13 cellular contexts compared by ENCODE assay signal in genomic region chr9:109969559-109970237, GRCh38.
DNase-seq lines count a peak whose midpoint lies in the region; ATAC-seq, FAIRE-seq and TF ChIP-seq lines count a peak whose summit lies in the region.
"Had no signal": no experiment of that assay in that cellular context is flagged by ENCODE, and none has a peak within 500 bp of the region (broad histone marks: within the 10 kb centered on the region; RNA-seq: fewer than 3 reads in every experiment).

No MANE protein-coding gene starts in this region.

- H3K79me1 ChIP-seq in IMR-90 (ENCODE audit: low read depth in 1 of 2, low read length in 2 of 2): peaks cover 15 to 62% of the 10 kb centered on the region in 2 experiments
- no peaks in the 10 kb centered on the region for H3K79me1 ChIP-seq in H1 (ENCODE audit: low read depth, low read length)

- POLR2A ChIA-PET in CD4-positive, alpha-beta memory T cell (lab: Charles Lee; ENCODE audit: partially characterized antibody): interaction anchor here (0.7 to 2.2 kb wide), 4 partner anchors 11 to 869 kb away, joined by 3 to 9 read pairs (median 6); no protein-coding TSS in a partner anchor
- POLR2A ChIA-PET in IMR-90 (lab: Charles Lee; ENCODE audit: unreplicated experiment) (no interaction called here), H1 (lab: Charles Lee; ENCODE audit: partially characterized antibody) (no interaction called here)
- POLR2A ChIA-PET in naive thymus-derived CD8-positive, alpha-beta T cell (lab: Charles Lee): interaction anchor here (1.4 kb wide), 1 partner anchor 70 kb away, joined by 3 read pairs; no protein-coding TSS in a partner anchor

- H3K4me1 ChIP-seq in CD4-positive, alpha-beta memory T cell (ENCODE audit: insufficient read depth, low read length): peaks cover 49% of the 10 kb centered on the region
- H3K4me1 ChIP-seq in IMR-90 (ENCODE audit: control insufficient read depth, insufficient read depth, low read length) (peaks cover 24% of the 10 kb centered on the region), H1 (replicated peaks in 1 of 4; ENCODE audit: control insufficient read depth in 3 of 4, insufficient read depth in 4 of 4, low read length in 3 of 4) (no peaks in the 10 kb centered on the region; a peak in 1 of 7 replicates)

- CTCF ChIA-PET in CD4-positive, alpha-beta memory T cell (lab: Charles Lee; ENCODE audit: partially characterized antibody): interaction anchor here (0.9 to 3.7 kb wide), 3 partner anchors 36 to 66 kb away, joined by 3 to 21 read pairs (median 3); no protein-coding TSS in a partner anchor
- CTCF ChIA-PET in IMR-90 (lab: Yijun Ruan, JAX) (interaction anchor here (0.6 to 1.2 kb wide), 3 partner anchors 9 to 152 kb away, joined by 3 to 4 read pairs (median 3); no protein-coding TSS in a partner anchor), H1 (lab: Charles Lee; ENCODE audit: partially characterized antibody) (interaction anchor here (0.6 to 7.5 kb wide), 15 partner anchors 11 to 1442 kb away, joined by 3 to 61 read pairs (median 4); no protein-coding TSS in a partner anchor)

- intact Hi-C loops in CD4-positive, alpha-beta memory T cell (cut with micrococcal nuclease): loop anchor here (5.0 kb wide), 2 partner anchors 38 to 78 kb away; no protein-coding TSS in a partner anchor
- intact Hi-C loops in IMR-90 (cut with micrococcal nuclease) (loop anchor here (5.0 kb wide), 2 partner anchors 83 to 183 kb away; no protein-coding TSS in a partner anchor), head of caudate nucleus (cut with DNase I) (loop anchor here (10.0 kb wide), 1 partner anchor 95 kb away; no protein-coding TSS in a partner anchor)

- H2BK12ac ChIP-seq in H1 (ENCODE audit: low read depth, low read length): no peak overlapping the region

- no peaks in the 10 kb centered on the region for H3K79me2 ChIP-seq in H1 (ENCODE audit: control insufficient read depth in 1 of 2, insufficient read depth in 2 of 2, low read length in 2 of 2)

- no peaks in the 10 kb centered on the region for H3K27me3 Mint-ChIP-seq in CD4-positive, alpha-beta memory T cell
- H3K27me3 Mint-ChIP-seq in naive thymus-derived CD8-positive, alpha-beta T cell: peaks cover 0 to 2% (median 0%) of the 10 kb centered on the region in 5 donors

- no peak overlapping the region for H3K4me3 ChIP-seq in CD4-positive, alpha-beta memory T cell (ENCODE audit: low read length in 2 of 2)
- H3K4me3 ChIP-seq in IMR-90 (ENCODE audit: insufficient read depth, low read depth, low read length): no peak overlapping the region
- H3K4me3 ChIP-seq in H1 (ENCODE audit: extremely low read depth in 1 of 4, insufficient read depth in 2 of 4, low read depth in 3 of 4, low read length in 4 of 4): no peak overlapping the region
- no peak overlapping the region for H3K4me3 ChIP-seq in WERI-Rb-1 (ENCODE audit: low read depth, low read length)
- H3K4me3 ChIP-seq: dorsolateral prefrontal cortex, sigmoid colon had no signal

- ATAC-seq in IMR-90 (ENCODE audit: low read depth): no peak
- no peak for ATAC-seq in naive thymus-derived CD8-positive, alpha-beta T cell
- ATAC-seq: stimulated activated naive CD8-positive, alpha-beta T cell treated with anti-CD3 and anti-CD28 coated beads, Interleukin-15, Interleukin-2, amounts not matched to agents 100 U/mL and 50 U/mL, for 24 hours had no signal

- FAIRE-seq in H1 (lab: Jason Lieb, UNC): no peak

- H2AFZ ChIP-seq in IMR-90 (replicated peaks; ENCODE audit: low read length, poor library complexity) (peak overlapping the region; percentile 56), H1 (ENCODE audit: low read length) (0 out of 2 replicates have a peak overlapping the region, but pooled peaks have one; percentile 34)

- H3K14ac ChIP-seq in IMR-90 (replicated peaks; ENCODE audit: low read depth, low read length) (peak overlapping the region; percentile 10; the same call in 1 of the 2 replicates), H1 (ENCODE audit: insufficient read length) (no peak overlapping the region)

- H4K5ac ChIP-seq in IMR-90 (ENCODE audit: low read depth, low read length): peak overlapping the region; percentile 33; the same call in 1 of the 2 replicates
- H4K5ac ChIP-seq in H1 (ENCODE audit: insufficient read length, low read depth, low read length): no peak overlapping the region

- TF ChIP-seq POLR2A in IMR-90 (IDR thresholded peaks at IDR 0.05; ENCODE audit: low read depth, low read length) (no peak), H1 (IDR thresholded peaks at IDR 0.05; ENCODE audit: control extremely low read depth in 1 of 2, low read depth in 2 of 2, low read length in 2 of 2) (no peak)

- H3K56ac ChIP-seq in IMR-90 (ENCODE audit: extremely low read depth, insufficient read depth, low read length) (no peak overlapping the region), H1 (replicated peaks; ENCODE audit: insufficient read length, low read depth, low read length) (no peak overlapping the region)

- dilution Hi-C loops in IMR-90 (cut with HindIII; ENCODE audit: low sequenced_read_pairs, unreplicated experiment): no loop called here

- H3K4me1 Mint-ChIP-seq in CD4-positive, alpha-beta memory T cell: peaks cover 28 to 78% (median 55%) of the 10 kb centered on the region in 4 donors
- H3K4me1 Mint-ChIP-seq in naive thymus-derived CD8-positive, alpha-beta T cell: peaks cover 7 to 83% (median 30%) of the 10 kb centered on the region in 4 donors

- H2BK20ac ChIP-seq in IMR-90 (ENCODE audit: low read depth, low read length): peak overlapping the region; percentile 59; the same call in 1 of the 2 replicates
- H2BK20ac ChIP-seq in H1 (ENCODE audit: low read length): 0 out of 2 replicates have a peak overlapping the region, but pooled peaks have one; percentile 15

- H2BK5ac ChIP-seq in IMR-90 (ENCODE audit: low read depth, low read length, poor library complexity, severe bottlenecking) (no peak overlapping the region), H1 (ENCODE audit: low read depth, low read length) (no peak overlapping the region)

- BruUV-seq in IMR-90 (replicated peaks; lab: Mats Ljungman, UMichigan): no TSS peak

- DNase-seq in CD4-positive, alpha-beta memory T cell: no peak
- peak; percentile 28 for DNase-seq in IMR-90
- no peak for DNase-seq in H1 (ENCODE audit: low read depth in 1 of 2, low spot score in 2 of 2)
- no peak for DNase-seq in naive thymus-derived CD8-positive, alpha-beta T cell
- DNase-seq in WERI-Rb-1: no peak
- DNase-seq in caudate nucleus (lab: John Stamatoyannopoulos, UW): no peak
- DNase-seq in head of caudate nucleus: no peak
- DNase-seq: dorsolateral prefrontal cortex; NCI-H510A; RPMI8226; sigmoid colon; stimulated activated naive CD8-positive, alpha-beta T cell treated with anti-CD3 and anti-CD28 coated beads, Interleukin-15, Interleukin-2, amounts not matched to agents 100 U/mL and 50 U/mL, for 24 hours; T1000 had no signal

- 100% methylated on average over 1 of the region's 1 CpG; no CpG with 5 or more reads in 1 of the 2 experiments for WGBS in IMR-90 (ENCODE audit: extremely low coverage in 2 of 2, insufficient read length in 1 of 2), 2 experiments
- WGBS in H1 (ENCODE audit: extremely low coverage in 1 of 2, insufficient coverage in 1 of 2, insufficient read length in 1 of 2, insufficient replicate concordance in 2 of 2, low coverage in 1 of 2, low lambda C conversion rate in 2 of 2, missing lambda C conversion rate in 1 of 2), 2 experiments: 82% methylated on average over 1 of the region's 1 CpG; no CpG with 5 or more reads in 1 of the 2 experiments

- TF ChIP-seq CTCF in IMR-90 (conservative IDR thresholded peaks at IDR 0.05; ENCODE audit: low read depth, low read length) (no peak), H1 (IDR thresholded peaks at IDR 0.05; ENCODE audit: control extremely low read depth in 1 of 3, insufficient read depth in 1 of 3, low read depth in 1 of 3, low read length in 3 of 3) (no peak), WERI-Rb-1 (IDR thresholded peaks at IDR 0.05; ENCODE audit: low read depth, low read length) (no peak)

- TF ChIP-seq RAD21 in IMR-90 (IDR thresholded peaks at IDR 0.05; ENCODE audit: low read length) (no peak), H1 (IDR thresholded peaks at IDR 0.05 in 1 of 2, conservative IDR thresholded peaks at IDR 0.05 in 1 of 2; ENCODE audit: low read depth in 2 of 2, low read length in 2 of 2) (no peak)

- H3K9me3 ChIP-seq in CD4-positive, alpha-beta memory T cell (ENCODE audit: control insufficient read depth in 1 of 2, low read length in 2 of 2): no peaks in the 10 kb centered on the region
- no peaks in the 10 kb centered on the region for H3K9me3 ChIP-seq in IMR-90 (ENCODE audit: control insufficient read depth, insufficient read depth, low read length)
- no peaks in the 10 kb centered on the region for H3K9me3 ChIP-seq in H1 (ENCODE audit: insufficient read depth in 2 of 2, low read depth in 1 of 2, low read length in 1 of 2)
- no peaks in the 10 kb centered on the region for H3K9me3 ChIP-seq in WERI-Rb-1 (ENCODE audit: severe bottlenecking)
- H3K9me3 ChIP-seq: sigmoid colon had no signal

- H3K9me1 ChIP-seq in IMR-90 (ENCODE audit: insufficient read depth, low read length): peaks cover 22% of the 10 kb centered on the region

- H3K27me3 ChIP-seq in CD4-positive, alpha-beta memory T cell (ENCODE audit: insufficient read depth, low read length): no peaks in the 10 kb centered on the region
- H3K27me3 ChIP-seq in IMR-90 (ENCODE audit: control insufficient read depth, insufficient read depth, low read length): no peaks in the 10 kb centered on the region
- no peaks in the 10 kb centered on the region for H3K27me3 ChIP-seq in H1 (replicated peaks in 1 of 4; ENCODE audit: control insufficient read depth in 3 of 4, extremely low read depth in 1 of 4, insufficient read depth in 3 of 4, low read length in 3 of 4)
- no peaks in the 10 kb centered on the region for H3K27me3 ChIP-seq in WERI-Rb-1 (ENCODE audit: insufficient read depth, low read depth, severe bottlenecking)
- H3K27me3 ChIP-seq: dorsolateral prefrontal cortex, sigmoid colon had no signal

- no peak overlapping the region for H2AK9ac ChIP-seq in IMR-90 (replicated peaks; ENCODE audit: low read depth, low read length, poor library complexity)

- 0 out of 2 replicates have a peak overlapping the region, but pooled peaks have one; percentile 1 for H3K23ac ChIP-seq in IMR-90 (ENCODE audit: low read depth, low read length)
- H3K23ac ChIP-seq in H1 (ENCODE audit: insufficient read length): no peak overlapping the region

- H2AK5ac ChIP-seq in IMR-90 (ENCODE audit: low read depth, low read length) (peak overlapping the region; percentile 89; the same call in 1 of the 2 replicates), H1 (ENCODE audit: low read depth, low read length) (no peak overlapping the region)

- peak overlapping the region in 6 of 8 donors; percentile 17 to 73 (median 59) for H3K4me3 Mint-ChIP-seq in CD4-positive, alpha-beta memory T cell
- H3K4me3 Mint-ChIP-seq in naive thymus-derived CD8-positive, alpha-beta T cell: peak overlapping the region in 3 of 10 donors; percentile 27 to 36 (median 31)

- H2BK120ac ChIP-seq in IMR-90 (ENCODE audit: low read depth, low read length) (peak overlapping the region; percentile 79), H1 (replicated peaks; ENCODE audit: low read depth, low read length) (no peak overlapping the region)

- in situ Hi-C loops in IMR-90 (cut with MboI; ENCODE audit: low sequenced_read_pairs): no loop called here

- no peak overlapping the region for H3K27ac ChIP-seq in CD4-positive, alpha-beta memory T cell (ENCODE audit: low read depth, low read length)
- no peak overlapping the region for H3K27ac ChIP-seq in IMR-90 (ENCODE audit: insufficient read depth, low read length)
- no peak overlapping the region for H3K27ac ChIP-seq in H1 (ENCODE audit: low read depth, low read length)
- no peak overlapping the region for H3K27ac ChIP-seq in WERI-Rb-1
- no peak overlapping the region for H3K27ac ChIP-seq in caudate nucleus (ENCODE audit: low read depth, low read length)

- H3K4me2 ChIP-seq in IMR-90 (ENCODE audit: low read depth, low read length): no peak overlapping the region
- H3K4me2 ChIP-seq in H1 (ENCODE audit: insufficient read depth in 1 of 2, low read depth in 2 of 2, low read length in 2 of 2): no peak overlapping the region

- no peak overlapping the region for H2BK15ac ChIP-seq in IMR-90 (ENCODE audit: low read depth, low read length)
- no peak overlapping the region for H2BK15ac ChIP-seq in H1 (ENCODE audit: low read length)

- no peaks in the 10 kb centered on the region for H3K23me2 ChIP-seq in H1 (ENCODE audit: low read depth, low read length)

- no peaks in the 10 kb centered on the region for H3K36me3 Mint-ChIP-seq in CD4-positive, alpha-beta memory T cell
- H3K36me3 Mint-ChIP-seq in naive thymus-derived CD8-positive, alpha-beta T cell: no peaks in the 10 kb centered on the region

- peak overlapping the region in 6 of 7 donors; percentile 62 to 96 (median 90) for H3K27ac Mint-ChIP-seq in CD4-positive, alpha-beta memory T cell
- H3K27ac Mint-ChIP-seq in naive thymus-derived CD8-positive, alpha-beta T cell: peak overlapping the region in 9 of 10 donors; percentile 21 to 96 (median 89)

- no peaks in the 10 kb centered on the region for H3K36me3 ChIP-seq in CD4-positive, alpha-beta memory T cell (ENCODE audit: insufficient read depth, low read length)
- no peaks in the 10 kb centered on the region; the same call in 1 of the 2 replicates for H3K36me3 ChIP-seq in IMR-90 (ENCODE audit: control insufficient read depth, insufficient read depth, low read length)
- no peaks in the 10 kb centered on the region for H3K36me3 ChIP-seq in H1 (ENCODE audit: control insufficient read depth in 2 of 4, insufficient read depth in 4 of 4, low read length in 3 of 4)
- H3K36me3 ChIP-seq in WERI-Rb-1: no peaks in the 10 kb centered on the region
- H3K36me3 ChIP-seq: sigmoid colon had no signal

- H4K8ac ChIP-seq in IMR-90 (ENCODE audit: low read depth in 2 of 2, low read length in 2 of 2) (no peak overlapping the region), H1 (ENCODE audit: extremely low read depth, insufficient read depth, low read length) (no peak overlapping the region)

- TF ChIP-seq EP300 in H1 (IDR thresholded peaks at IDR 0.05; ENCODE audit: borderline replicate concordance in 1 of 2, low read depth in 2 of 2, low read length in 2 of 2): no peak

- H3K9ac ChIP-seq in IMR-90 (ENCODE audit: low read depth, low read length) (no peak overlapping the region), H1 (replicated peaks in 1 of 4; ENCODE audit: extremely low read depth in 1 of 4, low read depth in 3 of 4, low read length in 3 of 4) (no peak overlapping the region)

- peak overlapping the region; percentile 32; the same call in 1 of the 2 replicates for H3K18ac ChIP-seq in IMR-90 (ENCODE audit: low read depth, low read length)
- no peak overlapping the region for H3K18ac ChIP-seq in H1 (ENCODE audit: extremely low read depth, low read length)

- no peaks in the 10 kb centered on the region for H3K9me3 Mint-ChIP-seq in CD4-positive, alpha-beta memory T cell
- no peaks in the 10 kb centered on the region for H3K9me3 Mint-ChIP-seq in naive thymus-derived CD8-positive, alpha-beta T cell

- H3K4ac ChIP-seq in IMR-90 (ENCODE audit: low read depth, low read length) (peak overlapping the region; percentile 73), H1 (replicated peaks; ENCODE audit: insufficient read length, low read depth, low read length) (no peak overlapping the region)

- H4K20me1 ChIP-seq in IMR-90 (ENCODE audit: insufficient read depth, low read length): peaks cover 7% of the 10 kb centered on the region; the same call in 1 of the 2 replicates
- H4K20me1 ChIP-seq in H1 (replicated peaks in 1 of 2; ENCODE audit: control insufficient read depth in 1 of 2, insufficient read depth in 2 of 2, low read length in 2 of 2): no peaks in the 10 kb centered on the region

- H4K91ac ChIP-seq in IMR-90 (ENCODE audit: insufficient read depth, low read depth, low read length) (peak overlapping the region; percentile 19; the same call in 1 of the 2 replicates), H1 (replicated peaks; ENCODE audit: insufficient read length, low read length) (no peak overlapping the region)

Comparison
In these comparisons a context has a peak if more than half of its experiments do, and no peak if none do; other contexts are left out.
1. POLR2A ChIA-PET loops: an anchor here in CD4-positive, alpha-beta memory T cell (0.7 to 2.2 kb wide) and naive thymus-derived CD8-positive, alpha-beta T cell (1.4 kb wide); none called in IMR-90 and H1.